ENCODE assay signal across 15 cellular contexts in genomic region chr10:23452010-23452655, GRCh38.
"Had no signal": no experiment of that assay in that cellular context is flagged by ENCODE, and none has a peak within 500 bp of the region (broad histone marks: within the 10 kb centered on the region; RNA-seq: fewer than 3 reads in every experiment).

No MANE protein-coding gene starts in this region.

- H3K27me3 ChIP-seq: cardiac muscle cell, gastroesophageal sphincter, sigmoid colon, suprapubic skin had no signal

- H3K27ac Mint-ChIP-seq: activated naive CD4-positive, alpha-beta T cell treated with anti-CD3 and anti-CD28 coated beads for 36 hours; activated T-helper 2 cell treated with anti-CD3 and anti-CD28 coated beads, Interferon-gamma antibody, Interleukin-2, Interleukin-4, amounts not matched to agents 10 μg/mL and 5 μg/mL and 100 μg/mL, durations not matched to agents 14 hours and 24 hours and 36 hours; type B pancreatic cell had no signal

- ATAC-seq: gastroesophageal sphincter had no signal

- H3K4me3 Mint-ChIP-seq: activated naive CD4-positive, alpha-beta T cell treated with anti-CD3 and anti-CD28 coated beads for 36 hours; type B pancreatic cell had no signal

- H3K4me3 ChIP-seq: cardiac muscle cell, gastroesophageal sphincter, prostate gland, sigmoid colon, SK-N-MC, suprapubic skin had no signal

- H3K27ac ChIP-seq: cardiac muscle cell, epithelial cell of prostate, gastroesophageal sphincter, prostate gland, SK-N-MC, suprapubic skin had no signal

- H3K9me3 ChIP-seq: gastroesophageal sphincter, prostate gland, sigmoid colon, suprapubic skin had no signal

- H3K27me3 Mint-ChIP-seq: type B pancreatic cell had no signal

- H3K36me3 ChIP-seq: cardiac muscle cell, prostate gland, sigmoid colon, suprapubic skin had no signal

- H3K9me3 Mint-ChIP-seq: activated naive CD4-positive, alpha-beta T cell treated with anti-CD3 and anti-CD28 coated beads for 36 hours; activated T-helper 2 cell treated with anti-CD3 and anti-CD28 coated beads, Interferon-gamma antibody, Interleukin-2, Interleukin-4, amounts not matched to agents 10 μg/mL and 5 μg/mL and 100 μg/mL, durations not matched to agents 14 hours and 24 hours and 36 hours; type B pancreatic cell had no signal

- H3K36me3 Mint-ChIP-seq: type B pancreatic cell had no signal

- H3K4me1 ChIP-seq: prostate gland, sigmoid colon had no signal

- DNase-seq: activated CD4-positive, alpha-beta T cell treated with anti-CD3 and anti-CD28 coated beads, Interleukin-2, amount 50 U/mL, for 4 hours; activated CD4-positive, CD25-positive, alpha-beta regulatory T cell treated with anti-CD3 and anti-CD28 coated beads, Interleukin-2, amount 50 U/mL, for 72 hours; activated naive CD4-positive, alpha-beta T cell treated with anti-CD3 and anti-CD28 coated beads for 36 hours; mesenchymal stem cell; sigmoid colon; stimulated activated CD4-positive, alpha-beta T cell treated with anti-CD3 and anti-CD28 coated beads, Interleukin-12 subunit alpha, Interleukin-12 subunit beta, amount 100 ng/mL, for 4 hours; stimulated activated CD4-positive, alpha-beta T cell treated with anti-CD3 and anti-CD28 coated beads, Interleukin-2, amount 100 ng/mL, for 24 hours had no signal
